10 cellular contexts compared by ENCODE assay signal in genomic region chr13:73228546-73228945, GRCh38.
DNase-seq lines count a peak whose midpoint lies in the region; ATAC-seq and TF ChIP-seq lines count a peak whose summit lies in the region.
"Had no signal": no experiment of that assay in that cellular context is flagged by ENCODE, and none has a peak within 500 bp of the region (broad histone marks: within the 10 kb centered on the region; RNA-seq: fewer than 3 reads in every experiment).

No MANE protein-coding gene starts in this region.

- H2BK5ac ChIP-seq in IMR-90 (ENCODE audit: low read depth, low read length, poor library complexity, severe bottlenecking): no peak overlapping the region

- no peak overlapping the region for H3K9ac ChIP-seq in IMR-90 (ENCODE audit: low read depth, low read length)

- DNase-seq in CD8-positive, alpha-beta T cell: peak in 2 of 7 experiments; percentile 3 to 13
- DNase-seq in IMR-90 (peak; percentile 28), left lung (no peak), KBM-7 (no peak), SK-N-DZ (ENCODE audit: low spot score) (no peak)
- DNase-seq in activated naive CD8-positive, alpha-beta T cell treated with anti-CD3 and anti-CD28 coated beads, Interleukin-2, amount 10 ng/mL, durations not matched to agents 7 days and 5 days: no peak
- DNase-seq: left ventricle myocardium superior, Peyer's patch had no signal

- H3K18ac ChIP-seq in IMR-90 (ENCODE audit: low read depth, low read length): peak overlapping the region; percentile 54; the same call in 1 of the 2 replicates

- H2BK15ac ChIP-seq in IMR-90 (ENCODE audit: low read depth, low read length): no peak overlapping the region

- no peaks in the 10 kb centered on the region for H3K9me3 ChIP-seq in CD8-positive, alpha-beta T cell (ENCODE audit: low read length)
- H3K9me3 ChIP-seq in IMR-90 (ENCODE audit: control insufficient read depth, insufficient read depth, low read length): no peaks in the 10 kb centered on the region
- H3K9me3 ChIP-seq in left lung: no peaks in the 10 kb centered on the region
- H3K9me3 ChIP-seq: Peyer's patch had no signal

- H4K8ac ChIP-seq in IMR-90 (ENCODE audit: low read depth in 2 of 2, low read length in 2 of 2): no peak overlapping the region

- CTCF ChIA-PET in CD8-positive, alpha-beta T cell (lab: Charles Lee): interaction anchor here (1.1 to 1.4 kb wide), 3 partner anchors 115 to 1991 kb away, joined by 3 to 5 read pairs (median 3); no protein-coding TSS in a partner anchor
- CTCF ChIA-PET in IMR-90 (lab: Yijun Ruan, JAX): interaction anchor here (1.1 kb wide), 1 partner anchor 77 kb away, joined by 4 read pairs; no protein-coding TSS in a partner anchor

- no peak for TF ChIP-seq CTCF in CD8-positive, alpha-beta T cell (IDR thresholded peaks at IDR 0.05)
- no peak; the same call in 1 of the 2 replicates for TF ChIP-seq CTCF in IMR-90 (conservative IDR thresholded peaks at IDR 0.05; ENCODE audit: low read depth, low read length)
- TF ChIP-seq CTCF in left lung (IDR thresholded peaks at IDR 0.05): no peak

- no peak overlapping the region for H3K14ac ChIP-seq in IMR-90 (replicated peaks; ENCODE audit: low read depth, low read length)

- H3K56ac ChIP-seq in IMR-90 (ENCODE audit: extremely low read depth, insufficient read depth, low read length): no peak overlapping the region

- intact Hi-C loops in CD8-positive, alpha-beta T cell (cut with DNase I, micrococcal nuclease): loop anchor here (2.0 to 5.0 kb wide), 3 partner anchors 171 to 484 kb away; partner anchors contain the start of gene KLF5 (in 1 of the 2)
- intact Hi-C loops in IMR-90 (cut with micrococcal nuclease): loop anchor here (10.0 kb wide), 1 partner anchor 476 kb away; no protein-coding TSS in a partner anchor
- intact Hi-C loops in left lung (cut with DNase I): no loop called here

- no TSS peak for BruUV-seq in IMR-90 (replicated peaks; lab: Mats Ljungman, UMichigan)

- H3K4me3 Mint-ChIP-seq in CD8-positive, alpha-beta T cell: no peak overlapping the region
- peak overlapping the region; percentile 27 for H3K4me3 Mint-ChIP-seq in activated naive CD8-positive, alpha-beta T cell treated with anti-CD3 and anti-CD28 coated beads, Interleukin-2, amount 10 ng/mL, durations not matched to agents 7 days and 5 days

- no peak overlapping the region for H2BK120ac ChIP-seq in IMR-90 (ENCODE audit: low read depth, low read length)

- H3K9me3 Mint-ChIP-seq in CD8-positive, alpha-beta T cell: no peaks in the 10 kb centered on the region
- no peaks in the 10 kb centered on the region for H3K9me3 Mint-ChIP-seq in activated naive CD8-positive, alpha-beta T cell treated with anti-CD3 and anti-CD28 coated beads, Interleukin-2, amount 10 ng/mL, durations not matched to agents 7 days and 5 days

- dilution Hi-C loops in IMR-90 (cut with HindIII; ENCODE audit: low sequenced_read_pairs, unreplicated experiment): no loop called here

- no peak overlapping the region for H2AFZ ChIP-seq in IMR-90 (replicated peaks; ENCODE audit: low read length, poor library complexity)

- in situ Hi-C loops in IMR-90 (cut with MboI; ENCODE audit: low sequenced_read_pairs): no loop called here
- in situ Hi-C loops in KBM-7 (cut with MboI; ENCODE audit: low pct_unique_long_range_greater_than_20kb, low sequenced_read_pairs): no loop called here

- H3K79me1 ChIP-seq in IMR-90 (ENCODE audit: low read depth in 1 of 2, low read length in 2 of 2): no peaks in the 10 kb centered on the region

- no peak overlapping the region for H3K23ac ChIP-seq in IMR-90 (ENCODE audit: low read depth, low read length)

- H3K4ac ChIP-seq in IMR-90 (ENCODE audit: low read depth, low read length): no peak overlapping the region

- H4K91ac ChIP-seq in IMR-90 (ENCODE audit: insufficient read depth, low read depth, low read length): no peak overlapping the region

- H3K4me1 Mint-ChIP-seq in CD8-positive, alpha-beta T cell (ENCODE audit: low read depth): peaks cover 44% of the 10 kb centered on the region
- H3K4me1 Mint-ChIP-seq in activated naive CD8-positive, alpha-beta T cell treated with anti-CD3 and anti-CD28 coated beads, Interleukin-2, amount 10 ng/mL, durations not matched to agents 7 days and 5 days: peaks cover 38% of the 10 kb centered on the region

- peak overlapping the region; percentile 50; the same call in 1 of the 2 replicates for H3K4me2 ChIP-seq in IMR-90 (ENCODE audit: low read depth, low read length)

- H3K36me3 ChIP-seq in CD8-positive, alpha-beta T cell (ENCODE audit: insufficient read depth, low read length): no peaks in the 10 kb centered on the region
- no peaks in the 10 kb centered on the region for H3K36me3 ChIP-seq in IMR-90 (ENCODE audit: control insufficient read depth, insufficient read depth, low read length)
- no peaks in the 10 kb centered on the region for H3K36me3 ChIP-seq in left lung
- H3K36me3 ChIP-seq: Peyer's patch had no signal

- no peak overlapping the region; the same call in 1 of the 2 replicates for H4K5ac ChIP-seq in IMR-90 (ENCODE audit: low read depth, low read length)

- H3K4me1 ChIP-seq in CD8-positive, alpha-beta T cell (ENCODE audit: insufficient read depth, low read length): peaks cover 42% of the 10 kb centered on the region
- no peaks in the 10 kb centered on the region for H3K4me1 ChIP-seq in IMR-90 (ENCODE audit: control insufficient read depth, insufficient read depth, low read length)
- peaks cover 0 to 12% of the 10 kb centered on the region in 2 donors for H3K4me1 ChIP-seq in left lung

- H3K27ac ChIP-seq in CD8-positive, alpha-beta T cell (ENCODE audit: low read depth, low read length): no peak overlapping the region
- no peak overlapping the region for H3K27ac ChIP-seq in IMR-90 (ENCODE audit: insufficient read depth, low read length)
- no peak overlapping the region for H3K27ac ChIP-seq in left lung
- H3K27ac ChIP-seq: Peyer's patch had no signal

- TF ChIP-seq RAD21 in IMR-90 (IDR thresholded peaks at IDR 0.05; ENCODE audit: low read length): peak; percentile 28

- H4K20me1 ChIP-seq in IMR-90 (ENCODE audit: insufficient read depth, low read length): no peaks in the 10 kb centered on the region

- no peak overlapping the region for H2AK9ac ChIP-seq in IMR-90 (replicated peaks; ENCODE audit: low read depth, low read length, poor library complexity)

- TF ChIP-seq POLR2A in IMR-90 (IDR thresholded peaks at IDR 0.05; ENCODE audit: low read depth, low read length): no peak

- POLR2A ChIA-PET in CD8-positive, alpha-beta T cell (lab: Charles Lee): interaction anchor here (0.5 to 0.8 kb wide), 2 partner anchors 87 to 175 kb away, joined by 3 read pairs; no protein-coding TSS in a partner anchor
- POLR2A ChIA-PET in IMR-90 (lab: Charles Lee; ENCODE audit: unreplicated experiment): interaction anchor here (0.6 kb wide), 1 partner anchor 372 kb away, joined by 3 read pairs; no protein-coding TSS in a partner anchor
- POLR2A ChIA-PET in activated naive CD8-positive, alpha-beta T cell treated with anti-CD3 and anti-CD28 coated beads, Interleukin-2, amount 10 ng/mL, durations not matched to agents 7 days and 5 days (lab: Charles Lee): interaction anchor here (1.1 to 1.5 kb wide), 2 partner anchors 46 to 292 kb away, joined by 4 read pairs; no protein-coding TSS in a partner anchor

- H2AK5ac ChIP-seq in IMR-90 (ENCODE audit: low read depth, low read length): no peak overlapping the region

- no peaks in the 10 kb centered on the region for H3K9me1 ChIP-seq in IMR-90 (ENCODE audit: insufficient read depth, low read length)

- peak overlapping the region; percentile 60 for H3K27ac Mint-ChIP-seq in CD8-positive, alpha-beta T cell
- peak overlapping the region; percentile 73 for H3K27ac Mint-ChIP-seq in activated naive CD8-positive, alpha-beta T cell treated with anti-CD3 and anti-CD28 coated beads, Interleukin-2, amount 10 ng/mL, durations not matched to agents 7 days and 5 days

- no peaks in the 10 kb centered on the region for H3K27me3 ChIP-seq in CD8-positive, alpha-beta T cell (ENCODE audit: insufficient read depth, low read length)
- no peaks in the 10 kb centered on the region for H3K27me3 ChIP-seq in IMR-90 (ENCODE audit: control insufficient read depth, insufficient read depth, low read length)
- no peaks in the 10 kb centered on the region for H3K27me3 ChIP-seq in left lung
- H3K27me3 ChIP-seq: Peyer's patch had no signal

- H3K4me3 ChIP-seq in CD8-positive, alpha-beta T cell (ENCODE audit: low read depth, low read length): no peak overlapping the region
- H3K4me3 ChIP-seq in IMR-90 (ENCODE audit: insufficient read depth, low read depth, low read length) (no peak overlapping the region), left lung (no peak overlapping the region)
- H3K4me3 ChIP-seq: Peyer's patch had no signal

- peak; percentile 69 for ATAC-seq in CD8-positive, alpha-beta T cell
- peak; percentile 29; the same call in 1 of the 2 replicates for ATAC-seq in IMR-90 (ENCODE audit: low read depth)
- ATAC-seq in activated naive CD8-positive, alpha-beta T cell treated with anti-CD3 and anti-CD28 coated beads, Interleukin-2, amount 10 ng/mL, durations not matched to agents 7 days and 5 days (ENCODE audit: low read depth): peak; percentile 82
- ATAC-seq in left lung: peak; percentile 19
- no peak for ATAC-seq in GM18502 (IDR thresholded peaks at IDR 0.05; ENCODE audit: poor library complexity, unreplicated experiment)
- ATAC-seq in GM21367 (IDR thresholded peaks at IDR 0.05; ENCODE audit: unreplicated experiment): no peak
- ATAC-seq: left ventricle myocardium superior had no signal

- no peaks in the 10 kb centered on the region for H3K27me3 Mint-ChIP-seq in CD8-positive, alpha-beta T cell (ENCODE audit: low read depth)
- H3K27me3 Mint-ChIP-seq in activated naive CD8-positive, alpha-beta T cell treated with anti-CD3 and anti-CD28 coated beads, Interleukin-2, amount 10 ng/mL, durations not matched to agents 7 days and 5 days: no peaks in the 10 kb centered on the region

- no peak overlapping the region for H2BK20ac ChIP-seq in IMR-90 (ENCODE audit: low read depth, low read length)

- no peaks in the 10 kb centered on the region for H3K36me3 Mint-ChIP-seq in CD8-positive, alpha-beta T cell
- peaks cover 7% of the 10 kb centered on the region for H3K36me3 Mint-ChIP-seq in activated naive CD8-positive, alpha-beta T cell treated with anti-CD3 and anti-CD28 coated beads, Interleukin-2, amount 10 ng/mL, durations not matched to agents 7 days and 5 days

TF ChIP-seq in IMR-90, 13 proteins besides CTCF, POLR2A, EP300 and RAD21:
- TF ChIP-seq BHLHE40 (IDR thresholded peaks at IDR 0.05; ENCODE audit: low read depth, low read length) (no peak), SMC3 (IDR thresholded peaks at IDR 0.05; ENCODE audit: low read depth, low read length) (peak; percentile 25; the same call in 1 of the 2 replicates)

Comparison
In these comparisons a context has a peak if more than half of its experiments do, and no peak if none do; other contexts are left out.
1. ATAC-seq: peak in CD8-positive, alpha-beta T cell (single experiment), IMR-90 (single experiment), activated naive CD8-positive, alpha-beta T cell treated with anti-CD3 and anti-CD28 coated beads, Interleukin-2, amount 10 ng/mL, durations not matched to agents 7 days and 5 days (single experiment) and left lung (single experiment); none in GM18502 (single experiment) and GM21367 (single experiment).
2. intact Hi-C loops: an anchor here in CD8-positive, alpha-beta T cell (2.0 to 5.0 kb wide) and IMR-90 (10.0 kb wide); none called in left lung.